ENCODE assay signal across 1 cellular context in the genomic region with DNA sequence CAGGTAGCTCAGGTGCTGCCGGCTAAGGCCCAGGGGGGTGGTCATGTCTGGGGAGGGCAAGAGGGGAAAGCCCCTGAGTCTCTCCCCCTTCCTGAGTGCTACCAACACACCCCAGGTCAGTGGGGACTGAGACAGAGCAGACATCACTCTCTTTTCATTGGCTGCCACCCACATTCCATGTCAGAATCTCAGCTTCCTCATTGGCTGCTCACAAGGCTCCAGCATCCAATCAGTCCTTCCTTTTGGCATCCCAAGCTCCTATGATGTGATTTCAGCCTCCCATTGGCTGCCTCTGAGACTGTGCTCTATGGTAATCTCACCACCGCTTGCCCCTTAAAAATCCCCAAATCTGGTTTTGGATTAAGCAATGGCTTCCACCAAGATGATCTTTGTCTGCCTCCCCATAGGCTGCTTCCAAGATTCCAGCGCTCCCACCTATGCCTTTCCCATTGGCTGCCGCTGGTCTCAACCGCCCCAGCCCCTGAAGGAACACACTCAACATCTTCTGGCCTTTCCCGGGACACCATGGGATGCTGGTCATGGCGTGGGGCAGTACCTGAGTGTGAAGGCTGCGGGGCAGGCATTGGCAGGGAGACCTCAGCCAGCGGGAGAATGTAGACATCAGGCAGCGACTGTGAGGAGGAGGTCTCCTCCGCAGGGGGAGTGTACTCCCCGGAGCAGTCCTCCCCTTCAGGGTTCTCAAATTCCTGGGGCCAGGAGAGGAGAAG.
TF ChIP-seq lines count a peak whose summit lies in the region.

No MANE protein-coding gene starts in this region.

TF ChIP-seq in neural cell, 6 proteins besides CTCF, POLR2A, EP300 and RAD21 (continued from another document):
- no peak for TF ChIP-seq REST (IDR thresholded peaks at IDR 0.05; ENCODE audit: borderline replicate concordance)
- no peak for TF ChIP-seq TAF1 (IDR thresholded peaks at IDR 0.05; ENCODE audit: low read depth)
